Comparison of ENCODE assay signal across 12 cellular contexts in the genomic region with DNA sequence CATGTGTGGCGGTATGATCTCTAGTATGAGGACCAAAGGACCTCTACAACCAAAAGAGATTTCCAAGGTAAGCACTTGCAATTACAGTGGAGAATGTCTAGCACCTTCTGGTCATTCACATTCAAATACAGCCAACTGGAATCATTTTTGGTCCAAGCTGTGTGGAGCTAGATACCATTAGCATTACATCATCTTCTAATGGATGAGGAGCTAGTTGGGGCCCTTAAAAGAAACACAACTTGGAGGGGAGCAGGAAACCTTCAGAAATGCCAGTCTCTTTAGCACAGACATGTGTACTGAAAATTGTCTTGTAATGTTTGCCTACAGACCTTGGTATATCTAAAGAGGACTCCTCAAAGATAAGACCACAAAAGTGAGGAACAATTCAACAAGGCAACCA.
A peak's percentile ranks its signal among the peaks of the same experiment; 100 is the strongest.
DNase-seq lines count a peak whose midpoint lies in the region; TF ChIP-seq lines count a peak whose summit lies in the region.
"Had no signal": no experiment of that assay in that cellular context is flagged by ENCODE, and none has a peak within 500 bp of the region (broad histone marks: within the 10 kb centered on the region; RNA-seq: fewer than 3 reads in every experiment).

No MANE protein-coding gene starts in this region.

- H3K79me2 ChIP-seq in PC-9 (ENCODE audit: low read depth), result no peaks in the 10 kb centered on the region

- no peak overlapping the region for H3K27ac ChIP-seq in PC-9

- H3K4me1 ChIP-seq in PC-9 (replicated peaks; ENCODE audit: insufficient read depth), result peaks cover 14% of the 10 kb centered on the region; the same call in 1 of the 2 replicates

- H3K4me3 ChIP-seq in PC-9 (no peak overlapping the region), fibroblast of mammary gland (ENCODE audit: control insufficient read depth, low read depth, low read length) (no peak overlapping the region)

- no peak overlapping the region for H2AFZ ChIP-seq in PC-9

- H3K27me3 Mint-ChIP-seq in osteocyte (ENCODE audit: unreplicated experiment) (no peaks in the 10 kb centered on the region), Calu3 (ENCODE audit: unreplicated experiment) (no peaks in the 10 kb centered on the region)

- peak overlapping the region; percentile 89 for H3K27ac Mint-ChIP-seq in osteocyte (ENCODE audit: unreplicated experiment)
- H3K27ac Mint-ChIP-seq in Calu3 (ENCODE audit: unreplicated experiment), result no peak overlapping the region

- H3K27me3 ChIP-seq in PC-9 (ENCODE audit: insufficient read depth, low read depth), result no peaks in the 10 kb centered on the region

- H3F3A ChIP-seq in PC-9 (ENCODE audit: insufficient read depth, low read depth), result peaks cover 3% of the 10 kb centered on the region; the same call in 1 of the 2 replicates

- TF ChIP-seq CTCF in PC-9 (conservative IDR thresholded peaks at IDR 0.05), result no peak
- no peak for TF ChIP-seq CTCF in fibroblast of mammary gland (conservative IDR thresholded peaks at IDR 0.05; ENCODE audit: control insufficient read depth, insufficient read depth, low read depth, low read length)
- no peak for TF ChIP-seq CTCF in osteocyte (IDR thresholded peaks at IDR 0.05)
- TF ChIP-seq CTCF in Calu3 (IDR thresholded peaks at IDR 0.05; ENCODE audit: unreplicated experiment), result no peak

- H4K20me1 ChIP-seq in PC-9 (ENCODE audit: insufficient read depth), result no peaks in the 10 kb centered on the region

- CTCF ChIA-PET in PC-9 (lab: Charles Lee) (no interaction called here), Calu3 (lab: Charles Lee) (no interaction called here)

- POLR2A ChIA-PET in PC-9 (lab: Charles Lee; ENCODE audit: unreplicated experiment), result no interaction called here

- H3K4me1 Mint-ChIP-seq in osteocyte (ENCODE audit: unreplicated experiment) (peaks cover 74% of the 10 kb centered on the region), Calu3 (ENCODE audit: low read depth, unreplicated experiment) (peaks cover 9% of the 10 kb centered on the region)

- no peaks in the 10 kb centered on the region for H3K9me3 Mint-ChIP-seq in osteocyte (ENCODE audit: unreplicated experiment)
- no peaks in the 10 kb centered on the region for H3K9me3 Mint-ChIP-seq in Calu3 (ENCODE audit: low read depth, unreplicated experiment)

- H3K9me3 ChIP-seq in PC-9 (ENCODE audit: insufficient read depth, low read depth), result no peaks in the 10 kb centered on the region

- H3K9me2 ChIP-seq in PC-9 (ENCODE audit: insufficient read depth), result no peaks in the 10 kb centered on the region

- BruUV-seq in PC-9 (replicated peaks; lab: Mats Ljungman, UMichigan), result no TSS peak
- BruUV-seq in Calu3 (replicated peaks; lab: Mats Ljungman, UMichigan), result no TSS peak

- H3K36me3 Mint-ChIP-seq in osteocyte (ENCODE audit: unreplicated experiment), result no peaks in the 10 kb centered on the region
- H3K36me3 Mint-ChIP-seq in Calu3 (ENCODE audit: insufficient read depth, unreplicated experiment), result no peaks in the 10 kb centered on the region

- H3K4me2 ChIP-seq in PC-9, result peak overlapping the region; percentile 59

- H3K4me3 Mint-ChIP-seq in osteocyte (ENCODE audit: unreplicated experiment), result peak overlapping the region; percentile 37
- no peak overlapping the region for H3K4me3 Mint-ChIP-seq in Calu3 (ENCODE audit: low read depth, unreplicated experiment)

- H3K36me3 ChIP-seq in PC-9 (ENCODE audit: low read depth), result no peaks in the 10 kb centered on the region

- DNase-seq in EH (ENCODE audit: low read depth) (peak; percentile 70), PC-9 (no peak), fibroblast of mammary gland (ENCODE audit: low read depth) (peak; percentile 68), osteocyte (ENCODE audit: extremely low spot score, unreplicated experiment) (no peak), NCI-H1930 (lab: John Stamatoyannopoulos, UW) (no peak), Calu3 (no peak), T-helper 9 cell (no peak), inferior parietal cortex (ENCODE audit: extremely low spot score) (no peak)
- DNase-seq: activated naive CD4-positive, alpha-beta T cell treated with anti-CD3 and anti-CD28 coated beads, Interleukin-2, amount 50 U/mL, for 16 hours; left cardiac atrium; NCI-H524 treated with DMSO at 0.1 percent for 48 hours; SW 1271 had no signal

- intact Hi-C loops in PC-9 (cut with micrococcal nuclease; ENCODE audit: unreplicated experiment), result no loop called here
- intact Hi-C loops in Calu3 (cut with micrococcal nuclease; ENCODE audit: unreplicated experiment), result no loop called here

Comparison
In these comparisons a context has a peak if more than half of its experiments do, and no peak if none do; other contexts are left out.
1. DNase-seq: peak in EH (single experiment) and fibroblast of mammary gland (single experiment); none in PC-9 (0 of 2), osteocyte (single experiment), NCI-H1930 (0 of 2), Calu3 (single experiment), T-helper 9 cell (single experiment) and inferior parietal cortex (single experiment).